Comparison of ENCODE assay signal across 30 cellular contexts in the genomic region with DNA sequence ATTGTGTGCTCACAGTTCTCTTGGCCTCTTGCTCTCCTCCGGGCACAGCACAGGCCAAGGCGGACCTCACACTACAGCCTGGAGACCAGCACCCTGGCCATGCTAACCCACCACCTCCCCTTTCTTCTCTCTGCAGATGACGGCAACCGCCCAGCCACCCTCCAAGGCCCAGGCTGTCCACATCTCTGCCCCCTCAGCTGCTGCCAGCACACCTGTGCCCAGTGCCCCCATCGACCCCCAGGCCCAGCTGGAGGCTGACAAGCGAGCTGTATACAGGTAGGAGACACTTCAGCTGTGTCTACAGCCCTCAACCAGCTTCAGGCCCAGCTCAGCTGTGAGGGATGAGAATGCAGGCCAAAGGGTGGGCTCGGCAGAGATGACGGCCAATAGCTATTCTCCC.
"Had no signal": no experiment of that assay in that cellular context is flagged by ENCODE, and none has a peak within 500 bp of the region (broad histone marks: within the 10 kb centered on the region; RNA-seq: fewer than 3 reads in every experiment).

No MANE protein-coding gene starts in this region.

- H3K4me3 Mint-ChIP-seq: naive thymus-derived CD4-positive, alpha-beta T cell; natural killer cell; nephron; stimulated activated effector memory CD8-positive, alpha-beta T cell treated with anti-CD3 and anti-CD28 coated beads, Interleukin-12 subunit alpha, Interleukin-12 subunit beta, amount 100 ng/mL, for 72 hours; stimulated activated naive B cell treated with anti-CD40 and anti-IgM and Interleukin-4, amounts not matched to agents 10 μg/mL and 1 μg/mL and 100 μg/mL, for 72 hours; stimulated activated naive CD8-positive, alpha-beta T cell treated with anti-CD3 and anti-CD28 coated beads, Interleukin-15, Interleukin-2, amounts not matched to agents 100 ng/mL and 50 ng/mL, for 24 hours had no signal

- H3K4me1 ChIP-seq: parathyroid adenoma, sigmoid colon, stomach, thyroid gland, tibial nerve, vagina had no signal

- H2AFZ ChIP-seq: parathyroid adenoma had no signal

- H3K36me3 Mint-ChIP-seq: naive thymus-derived CD4-positive, alpha-beta T cell; natural killer cell; stimulated activated effector memory CD8-positive, alpha-beta T cell treated with anti-CD3 and anti-CD28 coated beads, Interleukin-12 subunit alpha, Interleukin-12 subunit beta, amount 100 ng/mL, for 72 hours; stimulated activated naive B cell treated with anti-CD40 and anti-IgM and Interleukin-4, amounts not matched to agents 10 μg/mL and 1 μg/mL and 100 μg/mL, for 72 hours had no signal

- H3K27me3 ChIP-seq: ovary, right lobe of liver, sigmoid colon, thyroid gland, tibial nerve, upper lobe of left lung, vagina had no signal

- H3K27ac ChIP-seq: neutrophil, ovary, parathyroid adenoma, psoas muscle, right lobe of liver, sigmoid colon, skin epidermis, stomach, thoracic aorta, thyroid gland, tibial nerve, upper lobe of left lung, vagina had no signal

- FAIRE-seq: urothelium cell line had no signal

- H3K4me1 Mint-ChIP-seq: naive thymus-derived CD4-positive, alpha-beta T cell; natural killer cell had no signal

- H3K9ac ChIP-seq: parathyroid adenoma had no signal

- DNase-seq: naive thymus-derived CD4-positive, alpha-beta T cell; natural killer cell; nucleus accumbens; ovary; psoas muscle; right cardiac atrium; right lobe of liver; sigmoid colon; stimulated activated CD4-positive, alpha-beta T cell treated with anti-CD3 and anti-CD28 coated beads, Interleukin-15, amount 100 ng/mL, for 24 hours; stimulated activated CD4-positive, alpha-beta T cell treated with anti-CD3 and anti-CD28 coated beads, Interleukin-2, amount 100 ng/mL, for 24 hours; stimulated activated CD4-positive, alpha-beta T cell treated with anti-CD3 and anti-CD28 coated beads, Interleukin-2, amount 100 ng/mL, for 48 hours; stimulated activated CD4-positive, alpha-beta T cell treated with anti-CD3 and anti-CD28 coated beads, Interleukin-4, amount 100 ng/mL, for 24 hours; stimulated activated naive B cell treated with anti-CD40 and anti-IgM and Interleukin-4, amounts not matched to agents 10 μg/mL and 1 μg/mL and 100 μg/mL, for 72 hours; stimulated activated naive CD4-positive, alpha-beta T cell treated with Interleukin-2 at 50 U/mL for 16 hours; stomach; thyroid gland; trophoblast cell had no signal

- H3K36me3 ChIP-seq: neutrophil, ovary, right lobe of liver, sigmoid colon, thoracic aorta, vagina had no signal

- H3K9me3 ChIP-seq: neutrophil, ovary, psoas muscle, right lobe of liver, sigmoid colon, stomach, thoracic aorta, thyroid gland, tibial nerve, upper lobe of left lung, vagina had no signal

- H3K4me2 ChIP-seq: smooth muscle cell had no signal

- H3K27ac Mint-ChIP-seq: naive thymus-derived CD4-positive, alpha-beta T cell; natural killer cell; nephron; progenitor cell of endocrine pancreas; stimulated activated effector memory CD8-positive, alpha-beta T cell treated with anti-CD3 and anti-CD28 coated beads, Interleukin-12 subunit alpha, Interleukin-12 subunit beta, amount 100 ng/mL, for 72 hours; stimulated activated naive B cell treated with anti-CD40 and anti-IgM and Interleukin-4, amounts not matched to agents 10 μg/mL and 1 μg/mL and 100 μg/mL, for 72 hours; stimulated activated naive CD8-positive, alpha-beta T cell treated with anti-CD3 and anti-CD28 coated beads, Interleukin-15, Interleukin-2, amounts not matched to agents 100 ng/mL and 50 ng/mL, for 24 hours had no signal

- H3K79me2 ChIP-seq: parathyroid adenoma had no signal

- H3K4me3 ChIP-seq: ovary, psoas muscle, right lobe of liver, sigmoid colon, skin epidermis, smooth muscle cell, stomach, thoracic aorta, thyroid gland, tibial nerve, upper lobe of left lung, vagina had no signal

- ATAC-seq: naive thymus-derived CD4-positive, alpha-beta T cell; psoas muscle; right cardiac atrium; right lobe of liver; stimulated activated effector memory CD8-positive, alpha-beta T cell treated with anti-CD3 and anti-CD28 coated beads, Interleukin-12 subunit alpha, Interleukin-12 subunit beta, amount 100 ng/mL, for 72 hours; stimulated activated naive B cell treated with anti-CD40 and anti-IgM and Interleukin-4, amounts not matched to agents 10 μg/mL and 1 μg/mL and 100 μg/mL, for 72 hours had no signal

- H3K9me3 Mint-ChIP-seq: naive thymus-derived CD4-positive, alpha-beta T cell; natural killer cell; nephron; stimulated activated effector memory CD8-positive, alpha-beta T cell treated with anti-CD3 and anti-CD28 coated beads, Interleukin-12 subunit alpha, Interleukin-12 subunit beta, amount 100 ng/mL, for 72 hours; stimulated activated naive B cell treated with anti-CD40 and anti-IgM and Interleukin-4, amounts not matched to agents 10 μg/mL and 1 μg/mL and 100 μg/mL, for 72 hours; stimulated activated naive CD8-positive, alpha-beta T cell treated with anti-CD3 and anti-CD28 coated beads, Interleukin-15, Interleukin-2, amounts not matched to agents 100 ng/mL and 50 ng/mL, for 24 hours had no signal
